9 cellular contexts compared by ENCODE assay signal in genomic region chr5:176578391-176578808, GRCh38. TPM values are rescaled to one million over a fixed set of nuclear protein-coding genes. Genes with fewer than 3 reads are reported as not detected.
A peak's percentile ranks its signal among the peaks of the same experiment; 100 is the strongest.
DNase-seq lines count a peak whose midpoint lies in the region; ATAC-seq and TF ChIP-seq lines count a peak whose summit lies in the region.
"Had no signal": no experiment of that assay in that cellular context is flagged by ENCODE, and none has a peak within 500 bp of the region (broad histone marks: within the 10 kb centered on the region; RNA-seq: fewer than 3 reads in every experiment).

No MANE protein-coding gene starts in this region.

- H3K36me3 ChIP-seq in tibial artery: no peaks in the 10 kb centered on the region
- H3K36me3 ChIP-seq: BLaER1 treated with 17β-estradiol and CSF1 and Interleukin-3, amounts not matched to agents 10 nM and 100 nM had no signal

- H3K27ac ChIP-seq in tibial artery: no peak overlapping the region
- H3K27ac ChIP-seq: BLaER1 treated with 17β-estradiol and CSF1 and Interleukin-3, amounts not matched to agents 10 nM and 100 nM had no signal

- TF ChIP-seq CTCF in tibial artery (IDR thresholded peaks at IDR 0.05): peak in 1 of 2 experiments; percentile 19

- no peak overlapping the region for H3K4me3 ChIP-seq in tibial artery
- H3K4me3 ChIP-seq: BLaER1 treated with 17β-estradiol and CSF1 and Interleukin-3, amounts not matched to agents 10 nM and 100 nM had no signal

- H3K4me1 ChIP-seq in tibial artery: no peaks in the 10 kb centered on the region

- intact Hi-C loops in left ventricle myocardium superior (cut with micrococcal nuclease): no loop called here
- intact Hi-C loops in tibial artery (cut with DNase I; ENCODE audit: low total_unique reads): loop anchor here (10.0 kb wide), 1 partner anchor 306 kb away; no protein-coding TSS in a partner anchor

- H3K27me3 ChIP-seq in tibial artery: peaks cover 0 to 48% of the 10 kb centered on the region in 2 donors
- H3K27me3 ChIP-seq: BLaER1 treated with 17β-estradiol and CSF1 and Interleukin-3, amounts not matched to agents 10 nM and 100 nM had no signal

- H3K9me3 ChIP-seq in tibial artery: no peaks in the 10 kb centered on the region
- H3K9me3 ChIP-seq: BLaER1 treated with 17β-estradiol and CSF1 and Interleukin-3, amounts not matched to agents 10 nM and 100 nM had no signal

- peak; percentile 58 for ATAC-seq in left ventricle myocardium superior
- no peak for ATAC-seq in GM21723 (IDR thresholded peaks at IDR 0.05; ENCODE audit: unreplicated experiment)

- DNase-seq in NCI-H1417 (lab: John Stamatoyannopoulos, UW) (peak in 2 of 3 experiments; percentile 15 to 54), NCI-H1417 treated with DMSO at 0.1 percent for 48 hours (lab: John Stamatoyannopoulos, UW) (no peak), NCI-H526 treated with DMSO at 0.1 percent for 48 hours (lab: John Stamatoyannopoulos, UW) (peak; percentile 52), left ventricle myocardium superior (peak; percentile 53), tibial artery (no peak)
- DNase-seq in activated effector memory CD4-positive, alpha-beta T cell treated with anti-CD3 and anti-CD28 coated beads, Interleukin-2, amount 50 U/mL, for 16 hours: peak; percentile 80
- DNase-seq in stimulated activated CD4-positive, alpha-beta T cell treated with anti-CD3 and anti-CD28 coated beads, Interleukin-4, amount 100 ng/mL, for 24 hours: peak; percentile 43

RNA-seq across cellular contexts. Expression of gene CDHR2, which starts 29.3 kb away (rescaled TPM):
- total RNA-seq in left ventricle myocardium superior: 0.20 TPM

RNA-seq across cellular contexts. Expression of gene GPRIN1, which starts 31.6 kb away (rescaled TPM):
- total RNA-seq in left ventricle myocardium superior: 0.50 TPM

RNA-seq across cellular contexts. Expression of gene RNF44, which starts 41.2 kb away (rescaled TPM):
- 32.4 TPM for total RNA-seq in left ventricle myocardium superior

RNA-seq across cellular contexts. Expression of gene SNCB, which starts 51.9 kb away (rescaled TPM):
- total RNA-seq in left ventricle myocardium superior: not detected

RNA-seq across cellular contexts. Expression of gene EIF4E1B, which starts 52.1 kb away (rescaled TPM):
- not detected for total RNA-seq in left ventricle myocardium superior

Comparison
In these comparisons a context has a peak if more than half of its experiments do, and no peak if none do; other contexts are left out.
1. DNase-seq: peak in NCI-H1417 (2 of 3), NCI-H526 treated with DMSO at 0.1 percent for 48 hours (single experiment), activated effector memory CD4-positive, alpha-beta T cell treated with anti-CD3 and anti-CD28 coated beads, Interleukin-2, amount 50 U/mL, for 16 hours (single experiment), left ventricle myocardium superior (single experiment) and stimulated activated CD4-positive, alpha-beta T cell treated with anti-CD3 and anti-CD28 coated beads, Interleukin-4, amount 100 ng/mL, for 24 hours (single experiment); none in NCI-H1417 treated with DMSO at 0.1 percent for 48 hours (single experiment) and tibial artery (0 of 2).